ENCODE assay signal across 9 cellular contexts in genomic region chr5:142821733-142822487, GRCh38. TPM values are rescaled to one million over a fixed set of nuclear protein-coding genes. Genes with fewer than 3 reads are reported as not detected.
A peak's percentile ranks its signal among the peaks of the same experiment; 100 is the strongest.
DNase-seq lines count a peak whose midpoint lies in the region; ATAC-seq lines count a peak whose summit lies in the region.
"Had no signal": no experiment of that assay in that cellular context is flagged by ENCODE, and none has a peak within 500 bp of the region (broad histone marks: within the 10 kb centered on the region; RNA-seq: fewer than 3 reads in every experiment).

No MANE protein-coding gene starts in this region.

- peak; percentile 63 for ATAC-seq in HG03108 (IDR thresholded peaks at IDR 0.05; ENCODE audit: unreplicated experiment)

- H3K27ac Mint-ChIP-seq in activated T-cell treated with anti-CD3 and anti-CD28 coated beads, Interleukin-2, amount 50 U/mL, for 24 hours, result peak overlapping the region; percentile 92

- H3K4me3 Mint-ChIP-seq in activated T-cell treated with anti-CD3 and anti-CD28 coated beads, Interleukin-2, amount 50 U/mL, for 24 hours, result peak overlapping the region; percentile 2

- no peaks in the 10 kb centered on the region for H3K36me3 Mint-ChIP-seq in activated T-cell treated with anti-CD3 and anti-CD28 coated beads, Interleukin-2, amount 50 U/mL, for 24 hours (ENCODE audit: low read depth)

- no peak for DNase-seq in activated T-cell treated with anti-CD3 and anti-CD28 coated beads, Interleukin-2, amount 50 U/mL, for 24 hours
- DNase-seq in activated T-cell treated with anti-CD3 and anti-CD28 coated beads, Interleukin-2, amount 50 U/mL, for 1 hour, result no peak
- peak; percentile 51 for DNase-seq in SKM-1 treated with dmso at 0.1 percent for 144 hours (lab: John Stamatoyannopoulos, UW; ENCODE audit: unreplicated experiment)
- peak; percentile 99 for DNase-seq in kidney tubule cell (ENCODE audit: low spot score)
- DNase-seq in effector CD8-positive, alpha-beta T cell (lab: John Stamatoyannopoulos, UW), result no peak
- DNase-seq in mesenteric fat pad (ENCODE audit: low spot score), result no peak
- no peak for DNase-seq in NCI-H748 (lab: John Stamatoyannopoulos, UW; ENCODE audit: unreplicated experiment)
- DNase-seq: DND-41 had no signal

- peaks cover 91% of the 10 kb centered on the region for H3K4me1 Mint-ChIP-seq in activated T-cell treated with anti-CD3 and anti-CD28 coated beads, Interleukin-2, amount 50 U/mL, for 24 hours (ENCODE audit: low read depth)

- H3K9me3 Mint-ChIP-seq in activated T-cell treated with anti-CD3 and anti-CD28 coated beads, Interleukin-2, amount 50 U/mL, for 24 hours, result peaks cover 2% of the 10 kb centered on the region

- no peaks in the 10 kb centered on the region for H3K27me3 Mint-ChIP-seq in activated T-cell treated with anti-CD3 and anti-CD28 coated beads, Interleukin-2, amount 50 U/mL, for 24 hours

RNA-seq across cellular contexts. Expression of gene ARHGAP26, which starts 51.7 kb away (rescaled TPM):
- total RNA-seq in mesenteric fat pad, result 75.0 TPM

Comparison
In these comparisons a context has a peak if more than half of its experiments do, and no peak if none do; other contexts are left out.
1. DNase-seq: peak in SKM-1 treated with dmso at 0.1 percent for 144 hours (single experiment) and kidney tubule cell (single experiment); none in activated T-cell treated with anti-CD3 and anti-CD28 coated beads, Interleukin-2, amount 50 U/mL, for 24 hours (single experiment), activated T-cell treated with anti-CD3 and anti-CD28 coated beads, Interleukin-2, amount 50 U/mL, for 1 hour (single experiment), effector CD8-positive, alpha-beta T cell (single experiment), mesenteric fat pad (single experiment) and NCI-H748 (single experiment).